In the genomic region with DNA sequence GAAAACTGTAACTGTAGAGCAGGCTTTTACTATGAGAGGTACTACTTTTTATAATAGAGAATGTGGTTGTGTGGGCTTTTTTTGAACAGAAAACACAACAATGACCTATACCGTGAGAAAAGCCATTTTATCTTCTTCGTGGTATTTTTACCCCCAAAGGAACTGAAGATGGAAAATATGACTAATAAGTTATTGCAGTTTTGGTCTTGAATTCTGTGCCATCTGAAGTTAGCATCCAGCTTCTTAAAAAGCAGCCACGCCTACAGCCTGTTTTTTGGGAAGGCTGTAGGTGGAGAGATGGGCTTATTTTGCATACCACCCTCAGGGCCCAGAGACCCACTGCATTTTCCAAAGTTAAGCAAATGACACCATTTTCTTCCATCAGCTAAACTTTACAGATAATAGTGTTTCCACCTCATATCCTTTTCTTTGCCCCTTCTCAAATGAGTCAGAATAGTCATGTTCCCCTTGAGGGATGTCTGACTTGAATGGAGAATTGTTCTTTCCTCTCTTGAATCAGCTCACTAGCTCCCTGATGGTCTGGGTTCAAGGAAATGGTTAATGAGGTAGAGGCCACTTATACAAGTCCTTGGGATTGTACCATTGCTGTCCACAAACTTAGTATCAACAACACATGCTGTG, we compare ENCODE assay signal across 11 cellular contexts. TPM values are rescaled to one million over a fixed set of nuclear protein-coding genes. Genes with fewer than 3 reads are reported as not detected.
DNase-seq lines count a peak whose midpoint lies in the region; ATAC-seq and TF ChIP-seq lines count a peak whose summit lies in the region.
"Had no signal": no experiment of that assay in that cellular context is flagged by ENCODE, and none has a peak within 500 bp of the region (broad histone marks: within the 10 kb centered on the region; RNA-seq: fewer than 3 reads in every experiment).

No MANE protein-coding gene starts in this region.

- H3K4me3 ChIP-seq in PC-9, result no peak overlapping the region
- H3K4me3 ChIP-seq: left ventricle myocardium inferior, upper lobe of left lung had no signal

- CTCF ChIA-PET in PC-9 (lab: Charles Lee), result no interaction called here

- no peaks in the 10 kb centered on the region for H3K9me2 ChIP-seq in PC-9 (ENCODE audit: insufficient read depth)

- no peaks in the 10 kb centered on the region for H3K9me3 ChIP-seq in PC-9 (ENCODE audit: insufficient read depth, low read depth)
- H3K9me3 ChIP-seq: left ventricle myocardium inferior, upper lobe of left lung had no signal

- no peaks in the 10 kb centered on the region for H3K4me1 ChIP-seq in PC-9 (replicated peaks; ENCODE audit: insufficient read depth)
- H3K4me1 ChIP-seq: left ventricle myocardium inferior, upper lobe of left lung had no signal

- no peak for TF ChIP-seq CTCF in PC-9 (conservative IDR thresholded peaks at IDR 0.05)

- intact Hi-C loops in PC-9 (cut with micrococcal nuclease; ENCODE audit: unreplicated experiment), result no loop called here

- no peaks in the 10 kb centered on the region for H3K27me3 Mint-ChIP-seq in activated T-cell treated with anti-CD3 and anti-CD28 coated beads, Interleukin-2, amount 50 U/mL, for 4 hours (ENCODE audit: low read depth)
- peaks cover 5% of the 10 kb centered on the region for H3K27me3 Mint-ChIP-seq in stimulated activated naive CD8-positive, alpha-beta T cell treated with anti-CD3 and anti-CD28 coated beads, Interleukin-15, Interleukin-2, amounts not matched to agents 100 ng/mL and 50 ng/mL, for 24 hours

- no peaks in the 10 kb centered on the region for H3K79me2 ChIP-seq in PC-9 (ENCODE audit: low read depth)

- no peaks in the 10 kb centered on the region for H3K27me3 ChIP-seq in PC-9 (ENCODE audit: insufficient read depth, low read depth)
- H3K27me3 ChIP-seq: upper lobe of left lung had no signal

- H3K27ac Mint-ChIP-seq in stimulated activated naive CD8-positive, alpha-beta T cell treated with anti-CD3 and anti-CD28 coated beads, Interleukin-15, Interleukin-2, amounts not matched to agents 100 ng/mL and 50 ng/mL, for 24 hours, result peak overlapping the region; percentile 85

- POLR2A ChIA-PET in PC-9 (lab: Charles Lee; ENCODE audit: unreplicated experiment), result no interaction called here

- H3K36me3 ChIP-seq in PC-9 (ENCODE audit: low read depth), result no peaks in the 10 kb centered on the region
- H3K36me3 ChIP-seq: left ventricle myocardium inferior had no signal

- H3K4me1 Mint-ChIP-seq in activated T-cell treated with anti-CD3 and anti-CD28 coated beads, Interleukin-2, amount 50 U/mL, for 4 hours (ENCODE audit: low read depth), result peaks cover 5% of the 10 kb centered on the region
- H3K4me1 Mint-ChIP-seq in stimulated activated naive CD8-positive, alpha-beta T cell treated with anti-CD3 and anti-CD28 coated beads, Interleukin-15, Interleukin-2, amounts not matched to agents 100 ng/mL and 50 ng/mL, for 24 hours (ENCODE audit: low read depth), result peaks cover 34% of the 10 kb centered on the region

- H3F3A ChIP-seq in PC-9 (ENCODE audit: insufficient read depth, low read depth), result no peaks in the 10 kb centered on the region

- H3K36me3 Mint-ChIP-seq in activated T-cell treated with anti-CD3 and anti-CD28 coated beads, Interleukin-2, amount 50 U/mL, for 4 hours (ENCODE audit: insufficient read depth), result no peaks in the 10 kb centered on the region
- no peaks in the 10 kb centered on the region for H3K36me3 Mint-ChIP-seq in stimulated activated naive CD8-positive, alpha-beta T cell treated with anti-CD3 and anti-CD28 coated beads, Interleukin-15, Interleukin-2, amounts not matched to agents 100 ng/mL and 50 ng/mL, for 24 hours (ENCODE audit: low read depth)

- no peaks in the 10 kb centered on the region for H4K20me1 ChIP-seq in PC-9 (ENCODE audit: insufficient read depth)

- peak; percentile 61 to 62 for ATAC-seq in activated T-cell treated with anti-CD3 and anti-CD28 coated beads, Interleukin-2, amount 50 U/mL, for 4 hours
- ATAC-seq in GM21723 (IDR thresholded peaks at IDR 0.05; ENCODE audit: unreplicated experiment) (peak; percentile 92), HG03196 (IDR thresholded peaks at IDR 0.05; ENCODE audit: unreplicated experiment) (peak; percentile 54)

- no peak for DNase-seq in activated T-cell treated with anti-CD3 and anti-CD28 coated beads, Interleukin-2, amount 50 U/mL, for 4 hours
- no peak for DNase-seq in activated T-cell treated with anti-CD3 and anti-CD28 coated beads, Interleukin-2, amount 50 U/mL, for 1 hour
- no peak for DNase-seq in AG08395 (ENCODE audit: low spot score)
- no peak for DNase-seq in PC-9
- no peak for DNase-seq in NOMO-1 treated with dmso at 0.1 percent for 144 hours (lab: John Stamatoyannopoulos, UW; ENCODE audit: unreplicated experiment)
- DNase-seq: left ventricle myocardium inferior; NK-92 treated with Interleukin-12 subunit alpha and Interleukin-12 subunit beta, amount 100 ng/mL, for 24 hours; upper lobe of left lung had no signal

- BruUV-seq in PC-9 (replicated peaks; lab: Mats Ljungman, UMichigan), result no TSS peak

- no peak overlapping the region for H3K27ac ChIP-seq in PC-9
- H3K27ac ChIP-seq: left ventricle myocardium inferior, upper lobe of left lung had no signal

- no peaks in the 10 kb centered on the region for H3K9me3 Mint-ChIP-seq in activated T-cell treated with anti-CD3 and anti-CD28 coated beads, Interleukin-2, amount 50 U/mL, for 4 hours
- no peaks in the 10 kb centered on the region for H3K9me3 Mint-ChIP-seq in stimulated activated naive CD8-positive, alpha-beta T cell treated with anti-CD3 and anti-CD28 coated beads, Interleukin-15, Interleukin-2, amounts not matched to agents 100 ng/mL and 50 ng/mL, for 24 hours

- no peak overlapping the region for H2AFZ ChIP-seq in PC-9

- H3K4me2 ChIP-seq in PC-9, result no peak overlapping the region

- no peak overlapping the region for H3K4me3 Mint-ChIP-seq in activated T-cell treated with anti-CD3 and anti-CD28 coated beads, Interleukin-2, amount 50 U/mL, for 4 hours
- H3K4me3 Mint-ChIP-seq in stimulated activated naive CD8-positive, alpha-beta T cell treated with anti-CD3 and anti-CD28 coated beads, Interleukin-15, Interleukin-2, amounts not matched to agents 100 ng/mL and 50 ng/mL, for 24 hours, result peak overlapping the region; percentile 41

RNA-seq across cellular contexts. Expression of a gene that starts 53.0 kb away (rescaled TPM):
- total RNA-seq in activated T-cell treated with anti-CD3 and anti-CD28 coated beads, Interleukin-2, amount 50 U/mL, for 4 hours, result under 1 TPM; 0.24 to 0.81 (median 0.47) TPM
- 8.6 and 9.0 TPM in 2 replicates for total RNA-seq in PC-9 (2021)
